In genomic region chr3:42014949-42015533, GRCh38 we compare ENCODE assay signal across 8 cellular contexts. TPM values are rescaled to one million over a fixed set of nuclear protein-coding genes. Genes with fewer than 3 reads are reported as not detected.
DNase-seq lines count a peak whose midpoint lies in the region; ATAC-seq and TF ChIP-seq lines count a peak whose summit lies in the region.

No MANE protein-coding gene starts in this region.

- H3K4me3 Mint-ChIP-seq in Calu3 (ENCODE audit: low read depth, unreplicated experiment) (peak overlapping the region; percentile 77), WTC11 (peak overlapping the region; percentile 77), nephron progenitor cell (peak overlapping the region; percentile 92)

- intact Hi-C loops in Calu3 (cut with micrococcal nuclease; ENCODE audit: unreplicated experiment): loop anchor here (5.0 to 10.0 kb wide), 3 partner anchors 67 to 120 kb away; no protein-coding TSS in a partner anchor

- TSS peak; percentile 46 for BruUV-seq in Calu3 (replicated peaks; lab: Mats Ljungman, UMichigan)

- no peak for TF ChIP-seq CTCF in Calu3 (IDR thresholded peaks at IDR 0.05; ENCODE audit: unreplicated experiment)
- TF ChIP-seq CTCF in WTC11 (IDR thresholded peaks at IDR 0.05): no peak
- no peak for TF ChIP-seq CTCF in fibroblast of mammary gland (conservative IDR thresholded peaks at IDR 0.05; ENCODE audit: control insufficient read depth, insufficient read depth, low read depth, low read length)
- TF ChIP-seq CTCF in nephron progenitor cell (IDR thresholded peaks at IDR 0.05): no peak

- ATAC-seq in WTC11 (peak; percentile 4), HG02642 (IDR thresholded peaks at IDR 0.05; ENCODE audit: poor library complexity, unreplicated experiment) (no peak)

- CTCF ChIA-PET in Calu3 (lab: Charles Lee): interaction anchor here (0.6 to 3.6 kb wide), 6 partner anchors 10 to 53 kb away, joined by 3 to 15 read pairs (median 4); no protein-coding TSS in a partner anchor
- CTCF ChIA-PET in WTC11 (lab: Charles Lee): interaction anchor here (0.9 to 2.7 kb wide), 6 partner anchors 10 to 84 kb away, joined by 3 to 15 read pairs (median 4); no protein-coding TSS in a partner anchor

- H3K27ac Mint-ChIP-seq in Calu3 (ENCODE audit: unreplicated experiment) (peak overlapping the region; percentile 33), WTC11 (peak overlapping the region; percentile 75), nephron progenitor cell (peak overlapping the region; percentile 58)

- peak; percentile 16 for DNase-seq in Calu3
- DNase-seq in HuH-7 (ENCODE audit: low spot score): peak; percentile 60
- DNase-seq in WTC11 (ENCODE audit: low spot score): peak; percentile 28
- peak; percentile 46 for DNase-seq in fibroblast of mammary gland (ENCODE audit: low read depth)
- peak; percentile 44 for DNase-seq in nephron progenitor cell
- no peak for DNase-seq in superior temporal gyrus (ENCODE audit: extremely low spot score)
- no peak for DNase-seq in NCI-H510A treated with DMSO at 0.1 percent for 48 hours (lab: John Stamatoyannopoulos, UW)

- POLR2A ChIA-PET in WTC11 (lab: Charles Lee): interaction anchor here (0.5 to 1.8 kb wide), 5 partner anchors 10 to 79 kb away, joined by 3 to 13 read pairs (median 5); no protein-coding TSS in a partner anchor

- peak overlapping the region; percentile 78 for H3K4me3 ChIP-seq in fibroblast of mammary gland (ENCODE audit: control insufficient read depth, low read depth, low read length)

- H3K9me3 Mint-ChIP-seq in Calu3 (ENCODE audit: low read depth, unreplicated experiment) (no peaks in the 10 kb centered on the region), WTC11 (no peaks in the 10 kb centered on the region), nephron progenitor cell (no peaks in the 10 kb centered on the region)

- H3K4me1 Mint-ChIP-seq in Calu3 (ENCODE audit: low read depth, unreplicated experiment): peaks cover 46% of the 10 kb centered on the region
- H3K4me1 Mint-ChIP-seq in WTC11: peaks cover 26% of the 10 kb centered on the region
- H3K4me1 Mint-ChIP-seq in nephron progenitor cell: peaks cover 33% of the 10 kb centered on the region

- H3K27me3 Mint-ChIP-seq in Calu3 (ENCODE audit: unreplicated experiment) (no peaks in the 10 kb centered on the region), WTC11 (ENCODE audit: low read depth) (peaks cover 11% of the 10 kb centered on the region), nephron progenitor cell (ENCODE audit: low read depth, poor library complexity) (peaks cover 7% of the 10 kb centered on the region)

- H3K36me3 Mint-ChIP-seq in Calu3 (ENCODE audit: insufficient read depth, unreplicated experiment) (peaks cover 30% of the 10 kb centered on the region), WTC11 (no peaks in the 10 kb centered on the region), nephron progenitor cell (ENCODE audit: low read depth) (no peaks in the 10 kb centered on the region)

TF ChIP-seq in WTC11, 78 proteins besides CTCF, POLR2A, EP300 and RAD21:
- TF ChIP-seq ATF2 (CRISPR knock-in tag; IDR thresholded peaks at IDR 0.05; ENCODE audit: borderline replicate concordance, low read depth): no peak
- TF ChIP-seq GRHL2 (CRISPR knock-in tag; IDR thresholded peaks at IDR 0.05; ENCODE audit: insufficient replicate concordance, severe bottlenecking): no peak
- TF ChIP-seq KAT7 (CRISPR knock-in tag; IDR thresholded peaks at IDR 0.05; ENCODE audit: borderline replicate concordance): no peak
- no peak for TF ChIP-seq ZMAT4 (CRISPR knock-in tag; IDR thresholded peaks at IDR 0.05)
- no peak for TF ChIP-seq AFF4 (CRISPR knock-in tag; IDR thresholded peaks at IDR 0.05; ENCODE audit: borderline replicate concordance)
TF ChIP-seq in WTC11: peak in this region for 0.

RNA-seq across cellular contexts. Expression of gene ULK4, which starts 53.1 kb away (rescaled TPM):
- 8.6 and 8.7 TPM in 2 replicates for total RNA-seq in Calu3 (2022)
- 9.2 to 12.2 TPM (median 10.0 TPM) in 3 replicates for total RNA-seq in WTC11 (2021)

Comparison
In these comparisons a context has a peak if more than half of its experiments do, and no peak if none do; other contexts are left out.
1. DNase-seq: peak in Calu3 (single experiment), HuH-7 (single experiment), WTC11 (single experiment), fibroblast of mammary gland (single experiment) and nephron progenitor cell (single experiment); none in superior temporal gyrus (single experiment) and NCI-H510A treated with DMSO at 0.1 percent for 48 hours (single experiment).
2. Peak in every context shown above with its lines, with median percentiles within 50 percentile points of each other: H3K27ac Mint-ChIP-seq and H3K4me3 Mint-ChIP-seq.